ENCODE assay signal across 8 cellular contexts in genomic region chr19:12194827-12195500, GRCh38. TPM values are rescaled to one million over a fixed set of nuclear protein-coding genes. Genes with fewer than 3 reads are reported as not detected.
DNase-seq lines count a peak whose midpoint lies in the region; ATAC-seq and FAIRE-seq lines count a peak whose summit lies in the region.

No MANE protein-coding gene starts in this region.

- no peak for ATAC-seq in GM21515 (IDR thresholded peaks at IDR 0.05; ENCODE audit: unreplicated experiment)
- ATAC-seq in GM21360 (IDR thresholded peaks at IDR 0.05; ENCODE audit: unreplicated experiment), result no peak

- FAIRE-seq in frontal cortex (lab: Jason Lieb, UNC), result no peak

- H3K9ac ChIP-seq in NT2/D1 (ENCODE audit: insufficient read length, low read depth) (peak overlapping the region; percentile 92), stomach smooth muscle (ENCODE audit: low read length in 2 of 2) (peak overlapping the region; percentile 67 to 80)

- H3K4me3 ChIP-seq in NT2/D1 (ENCODE audit: insufficient read length, low read depth) (peak overlapping the region; percentile 92), stomach smooth muscle (ENCODE audit: low read length in 2 of 2) (peak overlapping the region; percentile 86 to 89)

- no peaks in the 10 kb centered on the region for H3K4me1 ChIP-seq in NT2/D1 (ENCODE audit: insufficient read depth, insufficient read length)
- H3K4me1 ChIP-seq in stomach smooth muscle (ENCODE audit: control insufficient read depth, insufficient read depth, low read length), result peaks cover 9% of the 10 kb centered on the region

- H3K27me3 ChIP-seq in NT2/D1 (ENCODE audit: insufficient read depth, insufficient read length), result no peaks in the 10 kb centered on the region
- H3K27me3 ChIP-seq in stomach smooth muscle (ENCODE audit: control insufficient read depth in 1 of 2, insufficient read depth in 2 of 2, low read length in 2 of 2), result no peaks in the 10 kb centered on the region

- H3K27ac ChIP-seq in stomach smooth muscle (ENCODE audit: low read length), result peak overlapping the region; percentile 70

- peaks cover 14% of the 10 kb centered on the region for H3K36me3 ChIP-seq in NT2/D1 (ENCODE audit: insufficient read depth, insufficient read length, low read length)
- peaks cover 4% of the 10 kb centered on the region in 2 donors for H3K36me3 ChIP-seq in stomach smooth muscle (ENCODE audit: control insufficient read depth in 2 of 2, insufficient read depth in 2 of 2, low read length in 2 of 2)

- H3K9me3 ChIP-seq in NT2/D1 (ENCODE audit: insufficient read depth, low read length) (peaks cover 15% of the 10 kb centered on the region; the same call in 1 of the 2 replicates), stomach smooth muscle (ENCODE audit: control insufficient read depth in 2 of 2, low read length in 2 of 2) (no peaks in the 10 kb centered on the region)

- peak; percentile 91 for DNase-seq in NT2/D1 (ENCODE audit: low read depth, low spot score)
- DNase-seq in activated gamma-delta T cell treated with anti-CD3 and anti-CD28 coated beads, Interleukin-2, amount 50 U/mL, for 16 hours (ENCODE audit: low read depth), result peak; percentile 60
- DNase-seq in frontal cortex (ENCODE audit: low spot score in 2 of 2), result peak; percentile 77 to 85
- DNase-seq in non-pigmented ciliary epithelial cell (ENCODE audit: low read depth), result peak; percentile 40
- DNase-seq in NCI-H146 treated with DMSO at 0.1 percent for 48 hours (lab: John Stamatoyannopoulos, UW; ENCODE audit: unreplicated experiment), result no peak

RNA-seq across cellular contexts. Expression of gene ZNF136, which starts 32.1 kb away (rescaled TPM):
- 25.7 TPM for total RNA-seq in frontal cortex

RNA-seq across cellular contexts. Expression of gene ZNF625, which starts 38.4 kb away (rescaled TPM):
- total RNA-seq in frontal cortex, result 29.3 TPM

RNA-seq across cellular contexts. Expression of gene ZNF20, which starts 54.8 kb away (rescaled TPM):
- total RNA-seq in frontal cortex, result 6.1 TPM
